In genomic region chr9:97468658-97469448, GRCh38 we compare ENCODE assay signal across 9 cellular contexts. TPM values are rescaled to one million over a fixed set of nuclear protein-coding genes. Genes with fewer than 3 reads are reported as not detected.
DNase-seq lines count a peak whose midpoint lies in the region; ATAC-seq and TF ChIP-seq lines count a peak whose summit lies in the region.
"Had no signal": no experiment of that assay in that cellular context is flagged by ENCODE, and none has a peak within 500 bp of the region (broad histone marks: within the 10 kb centered on the region; RNA-seq: fewer than 3 reads in every experiment).

No MANE protein-coding gene starts in this region.

- peaks cover 39% of the 10 kb centered on the region for H3K36me3 Mint-ChIP-seq in activated T-cell treated with anti-CD3 and anti-CD28 coated beads, Interleukin-2, amount 50 U/mL, for 24 hours (ENCODE audit: low read depth)
- no peaks in the 10 kb centered on the region for H3K36me3 Mint-ChIP-seq in neural crest cell (ENCODE audit: low read depth)

- no peak overlapping the region for H3K27ac Mint-ChIP-seq in activated T-cell treated with anti-CD3 and anti-CD28 coated beads, Interleukin-2, amount 50 U/mL, for 24 hours
- H3K27ac Mint-ChIP-seq in neural crest cell (ENCODE audit: unreplicated experiment): no peak overlapping the region
- H3K27ac Mint-ChIP-seq: activated naive CD4-positive, alpha-beta T cell treated with anti-CD3 and anti-CD28 coated beads, Interleukin-2, amount 50 U/mL, for 24 hours had no signal

- no peak for TF ChIP-seq POLR2A in vagina (IDR thresholded peaks at IDR 0.05)

- H3K27me3 Mint-ChIP-seq in activated T-cell treated with anti-CD3 and anti-CD28 coated beads, Interleukin-2, amount 50 U/mL, for 24 hours: no peaks in the 10 kb centered on the region
- peaks cover 14% of the 10 kb centered on the region for H3K27me3 Mint-ChIP-seq in neural crest cell (ENCODE audit: low read depth)
- H3K27me3 Mint-ChIP-seq: activated naive CD4-positive, alpha-beta T cell treated with anti-CD3 and anti-CD28 coated beads, Interleukin-2, amount 50 U/mL, for 24 hours had no signal

- DNase-seq in DMS114 treated with DMSO at 0.1 percent for 48 hours (lab: John Stamatoyannopoulos, UW; ENCODE audit: unreplicated experiment) (peak; percentile 6), NCI-H748 treated with DMSO at 0.1 percent for 48 hours (lab: John Stamatoyannopoulos, UW) (peak; percentile 22), foreskin fibroblast (peak; percentile 56 to 82), neural crest cell (ENCODE audit: low read depth, low spot score) (peak; percentile 59), vagina (ENCODE audit: extremely low spot score in 2 of 2) (no peak)
- peak; percentile 54 for DNase-seq in activated T-cell treated with anti-CD3 and anti-CD28 coated beads, Interleukin-2, amount 50 U/mL, for 24 hours

- intact Hi-C loops in vagina (cut with DNase I): loop anchor here (2.0 kb wide), 1 partner anchor 146 kb away; no protein-coding TSS in a partner anchor

- no peaks in the 10 kb centered on the region for H3K27me3 ChIP-seq in vagina

- no peaks in the 10 kb centered on the region for H3K9me3 Mint-ChIP-seq in activated T-cell treated with anti-CD3 and anti-CD28 coated beads, Interleukin-2, amount 50 U/mL, for 24 hours
- H3K9me3 Mint-ChIP-seq in neural crest cell: no peaks in the 10 kb centered on the region
- H3K9me3 Mint-ChIP-seq: activated naive CD4-positive, alpha-beta T cell treated with anti-CD3 and anti-CD28 coated beads, Interleukin-2, amount 50 U/mL, for 24 hours had no signal

- peak overlapping the region; percentile 60 for H3K27ac ChIP-seq in vagina

- no peaks in the 10 kb centered on the region for H3K4me1 Mint-ChIP-seq in activated T-cell treated with anti-CD3 and anti-CD28 coated beads, Interleukin-2, amount 50 U/mL, for 24 hours (ENCODE audit: low read depth)
- no peaks in the 10 kb centered on the region for H3K4me1 Mint-ChIP-seq in neural crest cell
- H3K4me1 Mint-ChIP-seq: activated naive CD4-positive, alpha-beta T cell treated with anti-CD3 and anti-CD28 coated beads, Interleukin-2, amount 50 U/mL, for 24 hours had no signal

- TF ChIP-seq CTCF in foreskin fibroblast (IDR thresholded peaks at IDR 0.05; ENCODE audit: low read depth, low read length) (peak; percentile 80), neural crest cell (conservative IDR thresholded peaks at IDR 0.05) (peak; percentile 77), vagina (IDR thresholded peaks at IDR 0.05) (peak; percentile 39 to 88 (median 79))

- H3K4me3 Mint-ChIP-seq in activated T-cell treated with anti-CD3 and anti-CD28 coated beads, Interleukin-2, amount 50 U/mL, for 24 hours: no peak overlapping the region
- no peak overlapping the region for H3K4me3 Mint-ChIP-seq in neural crest cell
- H3K4me3 Mint-ChIP-seq: activated naive CD4-positive, alpha-beta T cell treated with anti-CD3 and anti-CD28 coated beads, Interleukin-2, amount 50 U/mL, for 24 hours had no signal

- ATAC-seq in GM19452 (IDR thresholded peaks at IDR 0.05; ENCODE audit: unreplicated experiment) (peak; percentile 75), HG03442 (IDR thresholded peaks at IDR 0.05; ENCODE audit: unreplicated experiment) (peak; percentile 78)

- H3K9me3 ChIP-seq in vagina: no peaks in the 10 kb centered on the region

- no peaks in the 10 kb centered on the region for H3K36me3 ChIP-seq in vagina

- H3K4me3 ChIP-seq in foreskin fibroblast (ENCODE audit: low read depth in 1 of 2, low read length in 2 of 2): no peak overlapping the region
- no peak overlapping the region for H3K4me3 ChIP-seq in vagina

- H3K4me1 ChIP-seq in vagina: peaks cover 11% of the 10 kb centered on the region

RNA-seq across cellular contexts. Expression of gene TMOD1, which starts 32.6 kb away (rescaled TPM):
- total RNA-seq in neural crest cell: 0.23 and 0.77 TPM in 2 replicates
- 21.1 TPM for total RNA-seq in vagina

RNA-seq across cellular contexts. Expression of gene TDRD7, which starts 57.0 kb away (rescaled TPM):
- total RNA-seq in neural crest cell (1.5 and 1.6 TPM in 2 replicates), vagina (13.5 TPM)

Comparison
In these comparisons a context has a peak if more than half of its experiments do, and no peak if none do; other contexts are left out.
1. DNase-seq: peak in DMS114 treated with DMSO at 0.1 percent for 48 hours (single experiment), NCI-H748 treated with DMSO at 0.1 percent for 48 hours (single experiment), activated T-cell treated with anti-CD3 and anti-CD28 coated beads, Interleukin-2, amount 50 U/mL, for 24 hours (single experiment), foreskin fibroblast (2 of 2) and neural crest cell (single experiment); none in vagina (0 of 2).
2. RNA of gene TMOD1, which starts 32.6 kb away (total RNA-seq): 21.1 TPM in vagina (single experiment); 0.23 to 0.77 TPM in neural crest cell; every median in the first group is over 10 times any median in the second.
3. Peak in every context shown above with its lines, with median percentiles within 50 percentile points of each other: CTCF ChIP-seq.